In the genomic region with DNA sequence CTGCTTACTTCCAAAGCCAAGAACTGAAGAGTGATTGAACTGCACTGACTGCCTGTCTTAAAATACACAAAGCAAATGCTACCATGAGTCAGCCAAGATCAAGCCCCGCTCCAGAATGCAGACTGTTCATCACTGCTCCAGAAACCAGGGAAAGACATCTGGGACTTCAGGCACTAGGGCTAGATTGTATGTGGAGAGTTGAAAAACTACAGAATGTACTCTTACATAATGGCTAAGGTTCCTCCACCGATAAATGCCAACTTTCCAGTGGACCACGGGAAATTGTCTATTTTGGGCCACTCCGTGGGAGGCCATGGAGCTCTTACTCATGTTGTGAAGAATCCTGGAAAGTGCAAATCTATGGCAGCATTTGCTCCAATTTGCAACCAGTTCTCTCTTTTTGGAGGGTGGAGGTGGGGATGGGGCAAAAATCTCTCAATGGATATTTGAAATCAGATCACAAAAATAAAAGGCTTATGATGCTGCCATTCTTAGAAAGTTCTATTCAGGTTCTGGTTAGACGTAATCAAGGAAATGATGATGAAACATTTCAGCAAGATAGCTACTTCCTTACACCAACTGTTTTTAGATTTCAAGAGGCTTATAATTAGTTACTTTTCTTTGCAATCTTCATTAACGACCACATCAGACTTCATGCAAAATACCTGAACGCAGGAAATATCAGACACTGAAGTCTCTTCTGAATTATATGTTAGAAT, we compare ENCODE assay signal across 2 cellular contexts.
TF ChIP-seq lines count a peak whose summit lies in the region.

No MANE protein-coding gene starts in this region.

TF ChIP-seq in SK-N-SH treated with all-trans-retinoic acid at 6 μM for 48 hours, 23 proteins besides CTCF, POLR2A, EP300 and RAD21 (continued from another document):
- no peak for TF ChIP-seq ZNF8 (CRISPR knock-in tag; IDR thresholded peaks at IDR 0.05)

TF ChIP-seq in SK-N-SH, 30 proteins besides CTCF, POLR2A, EP300 and RAD21 (continued from another document):
- no peak for TF ChIP-seq YY1 (IDR thresholded peaks at IDR 0.05; ENCODE audit: low read depth)
- no peak for TF ChIP-seq NFIC (IDR thresholded peaks at IDR 0.05; ENCODE audit: borderline replicate concordance)
- no peak for TF ChIP-seq NRF1 (IDR thresholded peaks at IDR 0.05; ENCODE audit: low read depth, low read length)
- TF ChIP-seq, protein P1, sequence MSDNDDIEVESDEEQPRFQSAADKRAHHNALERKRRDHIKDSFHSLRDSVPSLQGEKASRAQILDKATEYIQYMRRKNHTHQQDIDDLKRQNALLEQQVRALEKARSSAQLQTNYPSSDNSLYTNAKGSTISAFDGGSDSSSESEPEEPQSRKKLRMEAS (IDR thresholded peaks at IDR 0.05; ENCODE audit: low read depth): no peak
- TF ChIP-seq, protein P2, sequence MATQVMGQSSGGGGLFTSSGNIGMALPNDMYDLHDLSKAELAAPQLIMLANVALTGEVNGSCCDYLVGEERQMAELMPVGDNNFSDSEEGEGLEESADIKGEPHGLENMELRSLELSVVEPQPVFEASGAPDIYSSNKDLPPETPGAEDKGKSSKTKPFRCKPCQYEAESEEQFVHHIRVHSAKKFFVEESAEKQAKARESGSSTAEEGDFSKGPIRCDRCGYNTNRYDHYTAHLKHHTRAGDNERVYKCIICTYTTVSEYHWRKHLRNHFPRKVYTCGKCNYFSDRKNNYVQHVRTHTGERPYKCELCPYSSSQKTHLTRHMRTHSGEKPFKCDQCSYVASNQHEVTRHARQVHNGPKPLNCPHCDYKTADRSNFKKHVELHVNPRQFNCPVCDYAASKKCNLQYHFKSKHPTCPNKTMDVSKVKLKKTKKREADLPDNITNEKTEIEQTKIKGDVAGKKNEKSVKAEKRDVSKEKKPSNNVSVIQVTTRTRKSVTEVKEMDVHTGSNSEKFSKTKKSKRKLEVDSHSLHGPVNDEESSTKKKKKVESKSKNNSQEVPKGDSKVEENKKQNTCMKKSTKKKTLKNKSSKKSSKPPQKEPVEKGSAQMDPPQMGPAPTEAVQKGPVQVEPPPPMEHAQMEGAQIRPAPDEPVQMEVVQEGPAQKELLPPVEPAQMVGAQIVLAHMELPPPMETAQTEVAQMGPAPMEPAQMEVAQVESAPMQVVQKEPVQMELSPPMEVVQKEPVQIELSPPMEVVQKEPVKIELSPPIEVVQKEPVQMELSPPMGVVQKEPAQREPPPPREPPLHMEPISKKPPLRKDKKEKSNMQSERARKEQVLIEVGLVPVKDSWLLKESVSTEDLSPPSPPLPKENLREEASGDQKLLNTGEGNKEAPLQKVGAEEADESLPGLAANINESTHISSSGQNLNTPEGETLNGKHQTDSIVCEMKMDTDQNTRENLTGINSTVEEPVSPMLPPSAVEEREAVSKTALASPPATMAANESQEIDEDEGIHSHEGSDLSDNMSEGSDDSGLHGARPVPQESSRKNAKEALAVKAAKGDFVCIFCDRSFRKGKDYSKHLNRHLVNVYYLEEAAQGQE (IDR thresholded peaks at IDR 0.05; ENCODE audit: low read depth, low read length): no peak
- no peak for TF ChIP-seq ELF1 (IDR thresholded peaks at IDR 0.05)
